9 cellular contexts compared by ENCODE assay signal in the genomic region with DNA sequence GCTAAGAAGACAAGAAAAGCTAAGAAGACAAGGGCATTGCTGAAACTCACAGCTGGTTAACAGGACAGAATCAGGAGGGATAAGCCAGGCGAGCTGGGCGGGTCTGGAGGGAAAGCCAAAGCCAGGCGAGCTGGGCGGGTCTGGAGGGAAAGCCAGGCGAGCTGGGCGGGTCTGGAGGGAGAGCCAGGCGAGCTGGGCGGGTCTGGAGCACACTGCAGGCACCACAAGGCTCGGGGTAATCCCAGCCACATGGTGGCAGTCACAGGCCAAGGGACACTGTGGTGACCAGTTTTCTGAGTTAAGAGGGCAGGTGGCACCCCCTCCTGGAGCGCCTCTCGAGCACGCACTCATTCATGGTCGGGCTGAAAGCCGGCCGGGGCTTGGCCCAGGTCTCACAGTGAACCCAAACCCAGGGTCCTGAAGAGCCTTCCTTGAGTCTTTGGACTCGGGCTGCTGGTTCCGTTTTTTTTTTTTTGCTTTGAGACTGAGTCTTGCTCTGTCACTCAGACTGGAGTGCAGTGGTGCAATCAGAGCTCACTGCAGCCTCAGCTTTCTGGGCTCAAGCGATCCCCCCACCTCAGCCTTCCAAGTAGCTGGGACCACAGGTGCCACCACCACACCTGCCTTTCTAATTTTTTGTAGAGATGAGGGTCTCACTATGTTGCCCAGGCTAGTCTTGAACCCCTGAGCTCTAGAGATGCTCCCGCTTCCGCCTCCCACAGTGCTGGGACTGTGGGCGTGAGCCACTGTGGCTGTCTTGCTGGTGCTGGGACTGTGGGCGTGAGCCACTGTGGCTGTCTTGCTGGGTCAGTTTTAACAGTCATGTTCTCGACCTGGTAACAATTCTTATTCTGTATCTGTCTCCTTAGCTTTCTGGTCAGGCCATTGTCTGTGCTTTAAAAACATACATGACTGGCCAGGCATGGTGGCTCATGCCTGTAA. TPM values are rescaled to one million over a fixed set of nuclear protein-coding genes. Genes with fewer than 3 reads are reported as not detected.
DNase-seq lines count a peak whose midpoint lies in the region; ATAC-seq and TF ChIP-seq lines count a peak whose summit lies in the region.
"Had no signal": no experiment of that assay in that cellular context is flagged by ENCODE, and none has a peak within 500 bp of the region (broad histone marks: within the 10 kb centered on the region; RNA-seq: fewer than 3 reads in every experiment).

No MANE protein-coding gene starts in this region.

- no peaks in the 10 kb centered on the region for H3K4me1 Mint-ChIP-seq in activated CD4-positive, alpha-beta memory T cell treated with anti-CD3 and anti-CD28 coated beads, Interleukin-2, amount 10 ng/mL, durations not matched to agents 7 days and 5 days
- H3K4me1 Mint-ChIP-seq: activated naive CD4-positive, alpha-beta T cell treated with anti-CD3 and anti-CD28 coated beads, Interleukin-2, amount 50 U/mL, for 24 hours had no signal

- no peak overlapping the region for H3K27ac Mint-ChIP-seq in activated CD4-positive, alpha-beta memory T cell treated with anti-CD3 and anti-CD28 coated beads, Interleukin-2, amount 10 ng/mL, durations not matched to agents 7 days and 5 days
- H3K27ac Mint-ChIP-seq: activated naive CD4-positive, alpha-beta T cell treated with anti-CD3 and anti-CD28 coated beads, Interleukin-2, amount 50 U/mL, for 24 hours had no signal

- POLR2A ChIA-PET in activated CD4-positive, alpha-beta memory T cell treated with anti-CD3 and anti-CD28 coated beads, Interleukin-2, amount 10 ng/mL, durations not matched to agents 7 days and 5 days (lab: Charles Lee) = no interaction called here

- TF ChIP-seq CTCF in ovary (IDR thresholded peaks at IDR 0.05) = peak in 1 of 3 donors; percentile 19

- no peak overlapping the region for H3K4me3 Mint-ChIP-seq in activated CD4-positive, alpha-beta memory T cell treated with anti-CD3 and anti-CD28 coated beads, Interleukin-2, amount 10 ng/mL, durations not matched to agents 7 days and 5 days
- H3K4me3 Mint-ChIP-seq: activated naive CD4-positive, alpha-beta T cell treated with anti-CD3 and anti-CD28 coated beads, Interleukin-2, amount 50 U/mL, for 24 hours had no signal

- no peaks in the 10 kb centered on the region for H3K9me3 ChIP-seq in ovary

- no peaks in the 10 kb centered on the region for H3K27me3 Mint-ChIP-seq in activated CD4-positive, alpha-beta memory T cell treated with anti-CD3 and anti-CD28 coated beads, Interleukin-2, amount 10 ng/mL, durations not matched to agents 7 days and 5 days
- H3K27me3 Mint-ChIP-seq: activated naive CD4-positive, alpha-beta T cell treated with anti-CD3 and anti-CD28 coated beads, Interleukin-2, amount 50 U/mL, for 24 hours had no signal

- no peak overlapping the region for H3K27ac ChIP-seq in ovary

- H3K4me3 ChIP-seq in ovary = no peak overlapping the region

- TF ChIP-seq POLR2A in ovary (IDR thresholded peaks at IDR 0.05) = no peak

- no peaks in the 10 kb centered on the region for H3K9me3 Mint-ChIP-seq in activated CD4-positive, alpha-beta memory T cell treated with anti-CD3 and anti-CD28 coated beads, Interleukin-2, amount 10 ng/mL, durations not matched to agents 7 days and 5 days
- H3K9me3 Mint-ChIP-seq: activated naive CD4-positive, alpha-beta T cell treated with anti-CD3 and anti-CD28 coated beads, Interleukin-2, amount 50 U/mL, for 24 hours had no signal

- peaks cover 70% of the 10 kb centered on the region for H3K36me3 Mint-ChIP-seq in activated CD4-positive, alpha-beta memory T cell treated with anti-CD3 and anti-CD28 coated beads, Interleukin-2, amount 10 ng/mL, durations not matched to agents 7 days and 5 days (ENCODE audit: low read depth)

- CTCF ChIA-PET in activated CD4-positive, alpha-beta memory T cell treated with anti-CD3 and anti-CD28 coated beads, Interleukin-2, amount 10 ng/mL, durations not matched to agents 7 days and 5 days (lab: Charles Lee) = interaction anchor here (0.7 to 1.4 kb wide), 4 partner anchors 11 to 275 kb away, joined by 3 to 5 read pairs (median 4); no protein-coding TSS in a partner anchor

- DNase-seq in SHP77 (lab: John Stamatoyannopoulos, UW) (peak; percentile 51 to 61), SHP77 treated with DMSO at 0.1 percent for 48 hours (lab: John Stamatoyannopoulos, UW) (no peak), NCI-H128 (lab: John Stamatoyannopoulos, UW; ENCODE audit: unreplicated experiment) (peak; percentile 57), globus pallidus (ENCODE audit: low spot score) (peak; percentile 79), ovary (peak; percentile 62 to 83 (median 71))
- peak; percentile 23 for DNase-seq in activated CD4-positive, alpha-beta memory T cell treated with anti-CD3 and anti-CD28 coated beads, Interleukin-2, amount 10 ng/mL, durations not matched to agents 7 days and 5 days

- no peaks in the 10 kb centered on the region for H3K4me1 ChIP-seq in ovary (ENCODE audit: insufficient read depth)

- ATAC-seq in HG02970 (IDR thresholded peaks at IDR 0.05; ENCODE audit: low FRiP score, unreplicated experiment) = no peak
- ATAC-seq in HG03108 (IDR thresholded peaks at IDR 0.05; ENCODE audit: unreplicated experiment) = no peak

- H3K36me3 ChIP-seq in ovary = no peaks in the 10 kb centered on the region

- intact Hi-C loops in ovary (cut with DNase I) = no loop called here

- H3K27me3 ChIP-seq in ovary = no peaks in the 10 kb centered on the region

- WGBS in ovary, 3 donors = 54 to 59% (median 56%) methylated on average over 23 of the region's 23 CpGs

- TF ChIP-seq EP300 in ovary (IDR thresholded peaks at IDR 0.05) = no peak

RNA-seq across cellular contexts. Expression of gene HSP90AA1, which starts 40.2 kb away (rescaled TPM):
- 100 to 1,000 TPM; 466 to 472 TPM for total RNA-seq in activated CD4-positive, alpha-beta memory T cell treated with anti-CD3 and anti-CD28 coated beads, Interleukin-2, amount 10 ng/mL, durations not matched to agents 7 days and 5 days
- total RNA-seq in ovary = 100 to 1,000 TPM; 250 to 502 (median 299) TPM
- 100 to 1,000 TPM; 197 to 319 TPM for polyA plus RNA-seq in ovary
